8 cellular contexts compared by ENCODE assay signal in genomic region chr20:32585011-32585518, GRCh38. TPM values are rescaled to one million over a fixed set of nuclear protein-coding genes. Genes with fewer than 3 reads are reported as not detected.
DNase-seq lines count a peak whose midpoint lies in the region; ATAC-seq and TF ChIP-seq lines count a peak whose summit lies in the region.

A gene with protein sequence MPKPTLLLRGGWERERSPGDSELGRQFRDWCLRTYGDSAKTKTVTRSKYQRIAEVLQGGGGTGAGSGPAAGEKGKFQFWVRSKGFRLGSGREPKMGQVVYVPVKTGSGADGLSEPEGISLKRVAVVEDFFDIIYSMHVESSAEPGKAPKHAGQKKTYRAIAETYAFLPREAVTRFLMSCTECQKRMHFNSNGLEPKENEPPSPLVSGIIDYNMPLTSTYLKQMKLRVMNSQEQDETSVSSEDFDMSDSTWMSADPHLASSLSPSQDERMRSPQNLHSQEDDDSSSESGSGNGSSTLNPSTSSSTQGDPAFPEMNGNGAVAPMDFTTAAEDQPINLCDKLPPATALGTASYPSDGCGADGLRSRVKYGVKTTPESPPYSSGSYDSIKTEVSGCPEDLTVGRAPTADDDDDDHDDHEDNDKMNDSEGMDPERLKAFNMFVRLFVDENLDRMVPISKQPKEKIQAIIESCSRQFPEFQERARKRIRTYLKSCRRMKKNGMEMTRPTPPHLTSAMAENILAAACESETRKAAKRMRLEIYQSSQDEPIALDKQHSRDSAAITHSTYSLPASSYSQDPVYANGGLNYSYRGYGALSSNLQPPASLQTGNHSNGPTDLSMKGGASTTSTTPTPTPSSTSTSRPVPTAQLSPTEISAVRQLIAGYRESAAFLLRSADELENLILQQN (minus strand): TSS chr20:32585333. CDS start chr20:32584890, 443 bp downstream.

- H3K4me3 ChIP-seq in Karpas-422 (ENCODE audit: low read length) = peak within 1 kb of the TSS; percentile 62; the same call in 1 of the 2 replicates

- no peaks in the 10 kb centered on the region; the same call in 1 of the 2 replicates for H4K20me1 ChIP-seq in Karpas-422 (ENCODE audit: insufficient read depth, low read depth, low read length)

- H3K9me3 ChIP-seq in Karpas-422 (ENCODE audit: low read length) = no peaks in the 10 kb centered on the region

- POLR2A ChIA-PET in WTC11 (lab: Charles Lee) = interaction anchor here (0.5 kb wide), 1 partner anchor 205 kb away, joined by 3 read pairs; no protein-coding TSS in a partner anchor

- H3K9me3 Mint-ChIP-seq in Calu3 (ENCODE audit: low read depth, unreplicated experiment) = no peaks in the 10 kb centered on the region
- no peaks in the 10 kb centered on the region for H3K9me3 Mint-ChIP-seq in WTC11

- H3K36me3 Mint-ChIP-seq in Calu3 (ENCODE audit: insufficient read depth, unreplicated experiment) (peaks cover 9% of the 10 kb centered on the region), WTC11 (no peaks in the 10 kb centered on the region)

- CTCF ChIA-PET in Calu3 (lab: Charles Lee) = no interaction called here
- CTCF ChIA-PET in WTC11 (lab: Charles Lee) = interaction anchor here (1.0 kb wide), 1 partner anchor 16 kb away, joined by 4 read pairs; no protein-coding TSS in a partner anchor

- H3K27ac Mint-ChIP-seq in Calu3 (ENCODE audit: unreplicated experiment) (no peak within 1 kb of the TSS), WTC11 (no peak within 1 kb of the TSS)

- no peak within 1 kb of the TSS for H3K27ac ChIP-seq in Karpas-422 (ENCODE audit: low read length)
- H3K27ac ChIP-seq in cingulate gyrus (ENCODE audit: low read depth, low read length) = peak within 1 kb of the TSS; percentile 47

- peak; percentile 41 for DNase-seq in Calu3
- DNase-seq in Karpas-422 = peak; percentile 49
- DNase-seq in WTC11 (ENCODE audit: low spot score) = peak; percentile 35
- peak; percentile 89 for DNase-seq in left kidney (ENCODE audit: low read depth, low spot score)
- peak; percentile 62 for DNase-seq in stimulated activated CD8-positive, alpha-beta memory T cell treated with anti-CD3 and anti-CD28 coated beads, Interleukin-4, amount 100 ng/mL, for 48 hours
- DNase-seq in HCEC 1CT = no peak
- DNase-seq in GM19240 (ENCODE audit: insufficient read length, low spot score) = no peak

- H3K4me1 Mint-ChIP-seq in Calu3 (ENCODE audit: low read depth, unreplicated experiment) (peaks cover 23% of the 10 kb centered on the region), WTC11 (peaks cover 25% of the 10 kb centered on the region)

- H2AFZ ChIP-seq in Karpas-422 (ENCODE audit: low read length) = no peak within 1 kb of the TSS

- peak; percentile 5 for ATAC-seq in WTC11

- H3K4me1 ChIP-seq in Karpas-422 (ENCODE audit: low read length) = peaks cover 20% of the 10 kb centered on the region

- no peak within 1 kb of the TSS for H3K9ac ChIP-seq in Karpas-422 (ENCODE audit: low read length)

- no peaks in the 10 kb centered on the region for H3K36me3 ChIP-seq in Karpas-422 (ENCODE audit: insufficient read depth, low read length)

- H3K4me2 ChIP-seq in Karpas-422 (ENCODE audit: low read depth, low read length, poor library complexity, severe bottlenecking) = peak within 1 kb of the TSS; percentile 71

- peak within 1 kb of the TSS; percentile 62 for H3K4me3 Mint-ChIP-seq in Calu3 (ENCODE audit: low read depth, unreplicated experiment)
- H3K4me3 Mint-ChIP-seq in WTC11 = peak within 1 kb of the TSS; percentile 81

- no peak for TF ChIP-seq CTCF in Calu3 (IDR thresholded peaks at IDR 0.05; ENCODE audit: unreplicated experiment)
- TF ChIP-seq CTCF in WTC11 (IDR thresholded peaks at IDR 0.05) = no peak

- 0 out of 2 replicates have a peak, but pooled peaks cover 2% of the 10 kb centered on the region for H3K27me3 ChIP-seq in Karpas-422 (ENCODE audit: low read length)

- BruUV-seq in Calu3 (replicated peaks; lab: Mats Ljungman, UMichigan) = no TSS peak

- no peaks in the 10 kb centered on the region for H3K79me2 ChIP-seq in Karpas-422 (ENCODE audit: low read length)

- H3K9me2 ChIP-seq in Karpas-422 (replicated peaks; ENCODE audit: insufficient read depth, low read length) = no peaks in the 10 kb centered on the region

- intact Hi-C loops in Calu3 (cut with micrococcal nuclease; ENCODE audit: unreplicated experiment) = no loop called here

- H3K27me3 Mint-ChIP-seq in Calu3 (ENCODE audit: unreplicated experiment) = peaks cover 54% of the 10 kb centered on the region
- H3K27me3 Mint-ChIP-seq in WTC11 (ENCODE audit: low read depth) = peaks cover 33% of the 10 kb centered on the region

TF ChIP-seq in WTC11, 78 proteins besides CTCF, POLR2A, EP300 and RAD21:
- peak; percentile 48; the same call in 1 of the 2 replicates for TF ChIP-seq ZNF263 (CRISPR knock-in tag; IDR thresholded peaks at IDR 0.05; ENCODE audit: low read depth)
- no peak for TF ChIP-seq FOXJ3 (CRISPR knock-in tag; IDR thresholded peaks at IDR 0.05; ENCODE audit: borderline replicate concordance)

RNA-seq across cellular contexts. Expression of the gene that starts here (rescaled TPM):
- 46.9 and 55.7 TPM in 2 replicates for total RNA-seq in Calu3 (2022)
- 0.25 and 1.5 TPM in 2 replicates for total RNA-seq in Karpas-422 (2014; rRNA removed; shearing (Covaris generic); ENCODE audit: low replicate concordance)
- 24.0 to 29.0 TPM (median 25.6 TPM) in 3 replicates for total RNA-seq in WTC11 (2021)

Comparison
In these comparisons a context has a peak if more than half of its experiments do, and no peak if none do; other contexts are left out.
1. RNA of the gene that starts here (total RNA-seq): 46.9 to 55.7 TPM in Calu3 and 24.0 to 29.0 TPM in WTC11; 0.25 to 1.5 TPM in Karpas-422; every median in the first group is over 10 times any median in the second.
2. DNase-seq: peak in Calu3 (single experiment), Karpas-422 (single experiment), WTC11 (single experiment), left kidney (single experiment) and stimulated activated CD8-positive, alpha-beta memory T cell treated with anti-CD3 and anti-CD28 coated beads, Interleukin-4, amount 100 ng/mL, for 48 hours (single experiment); none in HCEC 1CT (single experiment) and GM19240 (single experiment).